Comparison of ENCODE assay signal across 20 cellular contexts in genomic region chr1:82160903-82161302, GRCh38.
DNase-seq lines count a peak whose midpoint lies in the region; ATAC-seq and TF ChIP-seq lines count a peak whose summit lies in the region.
"Had no signal": no experiment of that assay in that cellular context is flagged by ENCODE, and none has a peak within 500 bp of the region (broad histone marks: within the 10 kb centered on the region; RNA-seq: fewer than 3 reads in every experiment).

No MANE protein-coding gene starts in this region.

- peak; percentile 10 for DNase-seq in DMS53 (lab: John Stamatoyannopoulos, UW)
- no peak for DNase-seq in DMS53 treated with DMSO at 0.1 percent for 48 hours (lab: John Stamatoyannopoulos, UW; ENCODE audit: unreplicated experiment)
- DNase-seq in NOMO-1 treated with dmso at 0.1 percent for 144 hours (lab: John Stamatoyannopoulos, UW; ENCODE audit: unreplicated experiment) = no peak
- no peak for DNase-seq in stimulated activated CD4-positive, alpha-beta T cell treated with anti-CD3 and anti-CD28 coated beads, Interleukin-2, amount 100 ng/mL, for 48 hours
- no peak for DNase-seq in ureter (ENCODE audit: low spot score)
- DNase-seq: activated CD4-positive, CD25-positive, alpha-beta regulatory T cell treated with anti-CD3 and anti-CD28 coated beads, Interleukin-2, amount 50 U/mL, for 72 hours; activated CD8-positive, alpha-beta memory T cell treated with anti-CD3 and anti-CD28 coated beads for 24 hours; activated gamma-delta T cell treated with Interleukin-2 at 50 U/mL for 16 hours; hippocampal formation; NCI-H2227 treated with DMSO at 0.1 percent for 48 hours; occipital lobe; psoas muscle; stimulated activated naive CD8-positive, alpha-beta T cell treated with anti-CD3 and anti-CD28 coated beads, Interleukin-15, amount 100 ng/mL, for 72 hours had no signal

- peak; percentile 44 for ATAC-seq in GM21786 (IDR thresholded peaks at IDR 0.05; ENCODE audit: unreplicated experiment)
- ATAC-seq: HCT116; stimulated activated naive CD8-positive, alpha-beta T cell treated with anti-CD3 and anti-CD28 coated beads, Interleukin-15, amount 100 ng/mL, for 72 hours had no signal

- peak overlapping the region; percentile 39 for H3K4me3 Mint-ChIP-seq in T-helper 1 cell treated with Interleukin-12 subunit alpha and Interleukin-12 subunit beta and Interleukin-4 antibody, amounts not matched to agents 30 μg/mL and 1 μg/mL, for 36 hours
- peak overlapping the region in 2 of 3 experiments; percentile 62 to 67 for H3K4me3 Mint-ChIP-seq in nephron
- H3K4me3 Mint-ChIP-seq: central memory CD8-positive, alpha-beta T cell; memory B cell had no signal

- peak overlapping the region; percentile 74 for H3K27ac Mint-ChIP-seq in T-helper 1 cell treated with Interleukin-12 subunit alpha and Interleukin-12 subunit beta and Interleukin-4 antibody, amounts not matched to agents 30 μg/mL and 1 μg/mL, for 36 hours
- peak overlapping the region; percentile 58 to 85 (median 77) for H3K27ac Mint-ChIP-seq in nephron
- H3K27ac Mint-ChIP-seq: CD4-positive, CD25-positive, alpha-beta regulatory T cell; memory B cell; stimulated activated naive CD8-positive, alpha-beta T cell treated with anti-CD3 and anti-CD28 coated beads, Interleukin-15, amount 100 ng/mL, for 72 hours had no signal

- peaks cover 24% of the 10 kb centered on the region for H3K4me1 Mint-ChIP-seq in T-helper 1 cell treated with Interleukin-12 subunit alpha and Interleukin-12 subunit beta and Interleukin-4 antibody, amounts not matched to agents 30 μg/mL and 1 μg/mL, for 36 hours (ENCODE audit: low read depth)
- peaks cover 50% of the 10 kb centered on the region for H3K4me1 Mint-ChIP-seq in nephron
- H3K4me1 Mint-ChIP-seq: central memory CD8-positive, alpha-beta T cell; memory B cell had no signal

- H3K27me3 Mint-ChIP-seq in T-helper 1 cell treated with Interleukin-12 subunit alpha and Interleukin-12 subunit beta and Interleukin-4 antibody, amounts not matched to agents 30 μg/mL and 1 μg/mL, for 36 hours (ENCODE audit: low read depth) = no peaks in the 10 kb centered on the region
- no peaks in the 10 kb centered on the region for H3K27me3 Mint-ChIP-seq in nephron (ENCODE audit: low read depth)
- H3K27me3 Mint-ChIP-seq: CD4-positive, CD25-positive, alpha-beta regulatory T cell; central memory CD8-positive, alpha-beta T cell; memory B cell had no signal

- TF ChIP-seq CTCF in nephron (IDR thresholded peaks at IDR 0.05; ENCODE audit: unreplicated experiment in 3 of 3) = no peak

- peaks cover 2% of the 10 kb centered on the region for H3K9me3 Mint-ChIP-seq in T-helper 1 cell treated with Interleukin-12 subunit alpha and Interleukin-12 subunit beta and Interleukin-4 antibody, amounts not matched to agents 30 μg/mL and 1 μg/mL, for 36 hours
- no peaks in the 10 kb centered on the region for H3K9me3 Mint-ChIP-seq in nephron

- no peaks in the 10 kb centered on the region for H3K36me3 Mint-ChIP-seq in T-helper 1 cell treated with Interleukin-12 subunit alpha and Interleukin-12 subunit beta and Interleukin-4 antibody, amounts not matched to agents 30 μg/mL and 1 μg/mL, for 36 hours (ENCODE audit: low read depth)
- no peaks in the 10 kb centered on the region for H3K36me3 Mint-ChIP-seq in nephron (ENCODE audit: low read depth)
- H3K36me3 Mint-ChIP-seq: CD4-positive, CD25-positive, alpha-beta regulatory T cell; memory B cell had no signal
